In the genomic region with DNA sequence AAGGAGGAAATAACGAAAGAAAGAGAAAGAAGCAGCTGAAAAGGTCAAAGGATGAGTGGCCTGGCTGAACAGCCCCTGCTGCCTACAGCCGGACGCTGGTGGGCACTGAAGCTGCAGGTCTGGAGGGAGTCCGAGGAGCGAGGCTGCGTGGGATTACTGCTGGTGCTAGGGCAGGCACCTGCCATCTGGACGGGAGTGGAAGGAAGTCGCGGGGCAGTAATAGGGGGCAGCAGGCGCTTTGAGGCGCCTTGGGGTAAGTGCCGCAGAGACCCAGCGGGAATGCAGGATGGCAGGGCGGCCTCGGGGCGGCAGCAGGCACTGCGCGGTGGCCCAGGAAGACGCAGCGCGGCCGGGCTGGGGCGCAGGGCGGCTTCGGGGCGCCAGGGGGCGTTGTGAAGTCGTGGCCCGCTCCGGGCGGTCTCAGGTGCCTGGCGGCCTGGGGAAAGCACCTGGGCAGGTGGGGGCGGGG, we compare ENCODE assay signal across 1 cellular context.
TF ChIP-seq lines count a peak whose summit lies in the region.

No MANE protein-coding gene starts in this region.

TF ChIP-seq in HepG2, 621 proteins besides CTCF, POLR2A, EP300 and RAD21 (continued from another document and continues in another):
- TF ChIP-seq GMEB2 (CRISPR knock-in tag; IDR thresholded peaks at IDR 0.05; ENCODE audit: low read depth) = no peak
- TF ChIP-seq ZNF615 (CRISPR knock-in tag; IDR thresholded peaks at IDR 0.05; ENCODE audit: borderline replicate concordance) = no peak
- TF ChIP-seq ZSCAN30 (CRISPR knock-in tag; IDR thresholded peaks at IDR 0.05) = no peak
- no peak for TF ChIP-seq ZKSCAN5 (CRISPR knock-in tag; IDR thresholded peaks at IDR 0.05)
- no peak for TF ChIP-seq RXRA (CRISPR knock-in tag; IDR thresholded peaks at IDR 0.05)
- TF ChIP-seq DR1 (CRISPR knock-in tag; IDR thresholded peaks at IDR 0.05) = no peak
- TF ChIP-seq TSC22D2 (CRISPR knock-in tag; IDR thresholded peaks at IDR 0.05; ENCODE audit: borderline replicate concordance) = peak; percentile 87; the same call in 1 of the 2 replicates
- TF ChIP-seq ARNTL (CRISPR knock-in tag; IDR thresholded peaks at IDR 0.05) = no peak
- TF ChIP-seq ZNF772 (CRISPR knock-in tag; IDR thresholded peaks at IDR 0.05) = peak; percentile 21; the same call in 1 of the 2 replicates
- no peak for TF ChIP-seq FOXJ3 (CRISPR knock-in tag; IDR thresholded peaks at IDR 0.05; ENCODE audit: borderline replicate concordance)
- TF ChIP-seq SNRNP70 (IDR thresholded peaks at IDR 0.05; ENCODE audit: low read depth, low read length) = no peak
- no peak for TF ChIP-seq ZFP62 (CRISPR knock-in tag; IDR thresholded peaks at IDR 0.05)
- TF ChIP-seq ZSCAN25 (CRISPR knock-in tag; IDR thresholded peaks at IDR 0.05) = no peak
- TF ChIP-seq HMGXB4 (CRISPR knock-in tag; IDR thresholded peaks at IDR 0.05; ENCODE audit: borderline replicate concordance in 1 of 2, low read depth in 1 of 2) = peak; percentile 95 to 97
- peak; percentile 68; the same call in 1 of the 2 replicates for TF ChIP-seq ZFP82 (CRISPR knock-in tag; IDR thresholded peaks at IDR 0.05; ENCODE audit: borderline replicate concordance)
- no peak for TF ChIP-seq SP1 (IDR thresholded peaks at IDR 0.05)
- TF ChIP-seq SP1 (CRISPR knock-in tag; IDR thresholded peaks at IDR 0.05) = peak; percentile 1; the same call in 1 of the 2 replicates
- no peak for TF ChIP-seq ZNF503 (CRISPR knock-in tag; IDR thresholded peaks at IDR 0.05)
- TF ChIP-seq CAMTA2 (CRISPR knock-in tag; IDR thresholded peaks at IDR 0.05; ENCODE audit: borderline replicate concordance) = no peak
- TF ChIP-seq, protein P1, sequence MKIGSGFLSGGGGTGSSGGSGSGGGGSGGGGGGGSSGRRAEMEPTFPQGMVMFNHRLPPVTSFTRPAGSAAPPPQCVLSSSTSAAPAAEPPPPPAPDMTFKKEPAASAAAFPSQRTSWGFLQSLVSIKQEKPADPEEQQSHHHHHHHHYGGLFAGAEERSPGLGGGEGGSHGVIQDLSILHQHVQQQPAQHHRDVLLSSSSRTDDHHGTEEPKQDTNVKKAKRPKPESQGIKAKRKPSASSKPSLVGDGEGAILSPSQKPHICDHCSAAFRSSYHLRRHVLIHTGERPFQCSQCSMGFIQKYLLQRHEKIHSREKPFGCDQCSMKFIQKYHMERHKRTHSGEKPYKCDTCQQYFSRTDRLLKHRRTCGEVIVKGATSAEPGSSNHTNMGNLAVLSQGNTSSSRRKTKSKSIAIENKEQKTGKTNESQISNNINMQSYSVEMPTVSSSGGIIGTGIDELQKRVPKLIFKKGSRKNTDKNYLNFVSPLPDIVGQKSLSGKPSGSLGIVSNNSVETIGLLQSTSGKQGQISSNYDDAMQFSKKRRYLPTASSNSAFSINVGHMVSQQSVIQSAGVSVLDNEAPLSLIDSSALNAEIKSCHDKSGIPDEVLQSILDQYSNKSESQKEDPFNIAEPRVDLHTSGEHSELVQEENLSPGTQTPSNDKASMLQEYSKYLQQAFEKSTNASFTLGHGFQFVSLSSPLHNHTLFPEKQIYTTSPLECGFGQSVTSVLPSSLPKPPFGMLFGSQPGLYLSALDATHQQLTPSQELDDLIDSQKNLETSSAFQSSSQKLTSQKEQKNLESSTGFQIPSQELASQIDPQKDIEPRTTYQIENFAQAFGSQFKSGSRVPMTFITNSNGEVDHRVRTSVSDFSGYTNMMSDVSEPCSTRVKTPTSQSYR (CRISPR knock-in tag; IDR thresholded peaks at IDR 0.05; ENCODE audit: borderline replicate concordance) = no peak
- TF ChIP-seq SALL2 (CRISPR knock-in tag; IDR thresholded peaks at IDR 0.05) = peak; percentile 78; the same call in 1 of the 2 replicates
- no peak for TF ChIP-seq ZNF496 (CRISPR knock-in tag; IDR thresholded peaks at IDR 0.05; ENCODE audit: insufficient replicate concordance)
- TF ChIP-seq ZNF205 (CRISPR knock-in tag; IDR thresholded peaks at IDR 0.05) = no peak; the same call in 1 of the 2 replicates
- TF ChIP-seq ZFX (CRISPR knock-in tag; IDR thresholded peaks at IDR 0.05; ENCODE audit: low read depth) = peak; percentile 65
- TF ChIP-seq, protein P2, sequence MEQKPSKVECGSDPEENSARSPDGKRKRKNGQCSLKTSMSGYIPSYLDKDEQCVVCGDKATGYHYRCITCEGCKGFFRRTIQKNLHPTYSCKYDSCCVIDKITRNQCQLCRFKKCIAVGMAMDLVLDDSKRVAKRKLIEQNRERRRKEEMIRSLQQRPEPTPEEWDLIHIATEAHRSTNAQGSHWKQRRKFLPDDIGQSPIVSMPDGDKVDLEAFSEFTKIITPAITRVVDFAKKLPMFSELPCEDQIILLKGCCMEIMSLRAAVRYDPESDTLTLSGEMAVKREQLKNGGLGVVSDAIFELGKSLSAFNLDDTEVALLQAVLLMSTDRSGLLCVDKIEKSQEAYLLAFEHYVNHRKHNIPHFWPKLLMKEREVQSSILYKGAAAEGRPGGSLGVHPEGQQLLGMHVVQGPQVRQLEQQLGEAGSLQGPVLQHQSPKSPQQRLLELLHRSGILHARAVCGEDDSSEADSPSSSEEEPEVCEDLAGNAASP (CRISPR knock-in tag; IDR thresholded peaks at IDR 0.05; ENCODE audit: borderline replicate concordance) = peak; percentile 71; the same call in 1 of the 2 replicates
- TF ChIP-seq, protein P3, sequence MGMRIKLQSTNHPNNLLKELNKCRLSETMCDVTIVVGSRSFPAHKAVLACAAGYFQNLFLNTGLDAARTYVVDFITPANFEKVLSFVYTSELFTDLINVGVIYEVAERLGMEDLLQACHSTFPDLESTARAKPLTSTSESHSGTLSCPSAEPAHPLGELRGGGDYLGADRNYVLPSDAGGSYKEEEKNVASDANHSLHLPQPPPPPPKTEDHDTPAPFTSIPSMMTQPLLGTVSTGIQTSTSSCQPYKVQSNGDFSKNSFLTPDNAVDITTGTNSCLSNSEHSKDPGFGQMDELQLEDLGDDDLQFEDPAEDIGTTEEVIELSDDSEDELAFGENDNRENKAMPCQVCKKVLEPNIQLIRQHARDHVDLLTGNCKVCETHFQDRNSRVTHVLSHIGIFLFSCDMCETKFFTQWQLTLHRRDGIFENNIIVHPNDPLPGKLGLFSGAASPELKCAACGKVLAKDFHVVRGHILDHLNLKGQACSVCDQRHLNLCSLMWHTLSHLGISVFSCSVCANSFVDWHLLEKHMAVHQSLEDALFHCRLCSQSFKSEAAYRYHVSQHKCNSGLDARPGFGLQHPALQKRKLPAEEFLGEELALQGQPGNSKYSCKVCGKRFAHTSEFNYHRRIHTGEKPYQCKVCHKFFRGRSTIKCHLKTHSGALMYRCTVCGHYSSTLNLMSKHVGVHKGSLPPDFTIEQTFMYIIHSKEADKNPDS (CRISPR knock-in tag; IDR thresholded peaks at IDR 0.05) = no peak
- peak; percentile 43; the same call in 1 of the 2 replicates for TF ChIP-seq GATAD1 (CRISPR knock-in tag; IDR thresholded peaks at IDR 0.05)
- TF ChIP-seq ZNF256 (CRISPR knock-in tag; conservative IDR thresholded peaks at IDR 0.05) = no peak
- no peak for TF ChIP-seq CENPX (CRISPR knock-in tag; IDR thresholded peaks at IDR 0.05)
- TF ChIP-seq ZNF34 (CRISPR knock-in tag; IDR thresholded peaks at IDR 0.05; ENCODE audit: borderline replicate concordance) = 0 out of 2 replicates have a peak, but pooled peaks have one; percentile 37
- no peak for TF ChIP-seq CBX2 (IDR thresholded peaks at IDR 0.05; ENCODE audit: low read depth, low read length)
- TF ChIP-seq CBX2 (CRISPR knock-in tag; IDR thresholded peaks at IDR 0.05; ENCODE audit: low read depth) = no peak; the same call in 1 of the 2 replicates
- TF ChIP-seq, protein P4, sequence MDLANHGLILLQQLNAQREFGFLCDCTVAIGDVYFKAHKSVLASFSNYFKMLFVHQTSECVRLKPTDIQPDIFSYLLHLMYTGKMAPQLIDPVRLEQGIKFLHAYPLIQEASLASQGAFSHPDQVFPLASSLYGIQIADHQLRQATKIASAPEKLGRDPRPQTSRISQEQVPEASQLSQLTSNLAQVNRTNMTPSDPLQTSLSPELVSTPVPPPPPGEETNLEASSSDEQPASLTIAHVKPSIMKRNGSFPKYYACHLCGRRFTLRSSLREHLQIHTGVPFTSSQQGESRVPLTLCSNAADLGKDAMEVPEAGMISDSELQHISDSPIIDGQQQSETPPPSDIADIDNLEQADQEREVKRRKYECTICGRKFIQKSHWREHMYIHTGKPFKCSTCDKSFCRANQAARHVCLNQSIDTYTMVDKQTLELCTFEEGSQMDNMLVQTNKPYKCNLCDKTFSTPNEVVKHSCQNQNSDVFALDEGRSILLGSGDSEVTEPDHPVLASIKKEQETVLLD (CRISPR knock-in tag; IDR thresholded peaks at IDR 0.05; ENCODE audit: low read depth) = no peak
- no peak for TF ChIP-seq HNF4G (IDR thresholded peaks at IDR 0.05; ENCODE audit: borderline replicate concordance, low read depth, low read length)
- no peak for TF ChIP-seq HNF4G (CRISPR knock-in tag; IDR thresholded peaks at IDR 0.05; ENCODE audit: borderline replicate concordance, low read depth)
- no peak; the same call in none of the 2 replicates for TF ChIP-seq TARDBP (CRISPR knock-in tag; IDR thresholded peaks at IDR 0.05)
- no peak for TF ChIP-seq SRSF4 (IDR thresholded peaks at IDR 0.05; ENCODE audit: low read depth, low read length, poor library complexity, severe bottlenecking)
- peak; percentile 47; the same call in 1 of the 2 replicates for TF ChIP-seq SAP130 (CRISPR knock-in tag; IDR thresholded peaks at IDR 0.05; ENCODE audit: low read depth)
- TF ChIP-seq MIER3 (CRISPR knock-in tag; IDR thresholded peaks at IDR 0.05; ENCODE audit: borderline replicate concordance) = 0 out of 2 replicates have a peak, but pooled peaks have one; percentile 19
- TF ChIP-seq TAF1 (CRISPR knock-in tag; IDR thresholded peaks at IDR 0.05) = peak; percentile 20; the same call in 1 of the 2 replicates
- TF ChIP-seq TEAD3 (CRISPR knock-in tag; optimal IDR thresholded peaks at IDR 0.05; ENCODE audit: borderline replicate concordance) = peak; percentile 91
- no peak for TF ChIP-seq MXI1 (IDR thresholded peaks at IDR 0.05; ENCODE audit: borderline replicate concordance, low read depth, low read length)
- TF ChIP-seq ZNF264 (CRISPR knock-in tag; IDR thresholded peaks at IDR 0.05) = no peak
- TF ChIP-seq MATR3 (CRISPR knock-in tag; IDR thresholded peaks at IDR 0.05) = 0 out of 2 replicates have a peak, but pooled peaks have one; percentile 55
- TF ChIP-seq ZGPAT (CRISPR knock-in tag; IDR thresholded peaks at IDR 0.05) = peak; percentile 71
- peak; percentile 79; the same call in 1 of the 2 replicates for TF ChIP-seq ZNF451 (CRISPR knock-in tag; IDR thresholded peaks at IDR 0.05)
